In genomic region chr3:15707779-15708178, GRCh38 we compare ENCODE assay signal across 14 cellular contexts.
DNase-seq lines count a peak whose midpoint lies in the region; ATAC-seq and TF ChIP-seq lines count a peak whose summit lies in the region.
"Had no signal": no experiment of that assay in that cellular context is flagged by ENCODE, and none has a peak within 500 bp of the region (broad histone marks: within the 10 kb centered on the region; RNA-seq: fewer than 3 reads in every experiment).

No MANE protein-coding gene starts in this region.

- H3K4me3 Mint-ChIP-seq in natural killer cell treated with Interleukin-12 subunit alpha and Interleukin-12 subunit beta and Interleukin-15 and Interleukin-18, amount 100 ng/mL, for 72 hours = no peak overlapping the region
- H3K4me3 Mint-ChIP-seq in natural killer cell = no peak overlapping the region
- H3K4me3 Mint-ChIP-seq in brain = no peak overlapping the region
- H3K4me3 Mint-ChIP-seq in progenitor cell of endocrine pancreas (ENCODE audit: low read depth) = no peak overlapping the region
- no peak overlapping the region for H3K4me3 Mint-ChIP-seq in naive thymus-derived CD8-positive, alpha-beta T cell
- H3K4me3 Mint-ChIP-seq: CD8-positive, alpha-beta memory T cell; HFFc6 had no signal

- intact Hi-C loops in natural killer cell (cut with micrococcal nuclease) = no loop called here

- peaks cover 12 to 23% of the 10 kb centered on the region in 2 donors for H3K4me1 Mint-ChIP-seq in natural killer cell treated with Interleukin-12 subunit alpha and Interleukin-12 subunit beta and Interleukin-15 and Interleukin-18, amount 100 ng/mL, for 72 hours (ENCODE audit: low read depth in 2 of 2)
- H3K4me1 Mint-ChIP-seq in natural killer cell (peaks cover 10 to 13% of the 10 kb centered on the region in 2 donors), brain (peaks cover 11% of the 10 kb centered on the region), progenitor cell of endocrine pancreas (ENCODE audit: low read depth) (no peaks in the 10 kb centered on the region)
- peaks cover 0 to 5% (median 0%) of the 10 kb centered on the region in 4 donors for H3K4me1 Mint-ChIP-seq in naive thymus-derived CD8-positive, alpha-beta T cell
- H3K4me1 Mint-ChIP-seq: CD8-positive, alpha-beta memory T cell had no signal

- H3K27ac Mint-ChIP-seq in natural killer cell treated with Interleukin-12 subunit alpha and Interleukin-12 subunit beta and Interleukin-15 and Interleukin-18, amount 100 ng/mL, for 72 hours = peak overlapping the region; percentile 3 to 42
- H3K27ac Mint-ChIP-seq in natural killer cell (peak overlapping the region in 1 of 2 donors; percentile 15), brain (peak overlapping the region in 3 of 5 experiments; percentile 9 to 70 (median 59)), progenitor cell of endocrine pancreas (peak overlapping the region; percentile 26)
- H3K27ac Mint-ChIP-seq in naive thymus-derived CD8-positive, alpha-beta T cell = no peak overlapping the region
- H3K27ac Mint-ChIP-seq: CD8-positive, alpha-beta memory T cell; HFFc6 had no signal

- H3K27me3 Mint-ChIP-seq in natural killer cell treated with Interleukin-12 subunit alpha and Interleukin-12 subunit beta and Interleukin-15 and Interleukin-18, amount 100 ng/mL, for 72 hours = no peaks in the 10 kb centered on the region
- no peaks in the 10 kb centered on the region for H3K27me3 Mint-ChIP-seq in natural killer cell (ENCODE audit: low read depth in 2 of 2)
- H3K27me3 Mint-ChIP-seq in brain = no peaks in the 10 kb centered on the region
- H3K27me3 Mint-ChIP-seq in progenitor cell of endocrine pancreas = no peaks in the 10 kb centered on the region
- H3K27me3 Mint-ChIP-seq in naive thymus-derived CD8-positive, alpha-beta T cell = no peaks in the 10 kb centered on the region
- H3K27me3 Mint-ChIP-seq: CD8-positive, alpha-beta memory T cell had no signal

- H3K9me3 Mint-ChIP-seq in natural killer cell treated with Interleukin-12 subunit alpha and Interleukin-12 subunit beta and Interleukin-15 and Interleukin-18, amount 100 ng/mL, for 72 hours = no peaks in the 10 kb centered on the region
- no peaks in the 10 kb centered on the region for H3K9me3 Mint-ChIP-seq in natural killer cell
- no peaks in the 10 kb centered on the region for H3K9me3 Mint-ChIP-seq in brain
- H3K9me3 Mint-ChIP-seq in progenitor cell of endocrine pancreas (ENCODE audit: low read depth) = no peaks in the 10 kb centered on the region
- peaks cover 0 to 7% (median 0%) of the 10 kb centered on the region in 9 donors for H3K9me3 Mint-ChIP-seq in naive thymus-derived CD8-positive, alpha-beta T cell
- H3K9me3 Mint-ChIP-seq: HFFc6 had no signal

- ATAC-seq in natural killer cell treated with Interleukin-12 subunit alpha and Interleukin-12 subunit beta and Interleukin-15 and Interleukin-18, amount 100 ng/mL, for 72 hours = no peak
- no peak for ATAC-seq in natural killer cell
- ATAC-seq in naive thymus-derived CD8-positive, alpha-beta T cell = no peak
- ATAC-seq: A549 had no signal

- TF ChIP-seq CTCF in natural killer cell (IDR thresholded peaks at IDR 0.05) (no peak), brain (conservative IDR thresholded peaks at IDR 0.05) (no peak), progenitor cell of endocrine pancreas (IDR thresholded peaks at IDR 0.05; ENCODE audit: unreplicated experiment) (no peak)

- DNase-seq in natural killer cell treated with Interleukin-12 subunit alpha and Interleukin-12 subunit beta and Interleukin-15 and Interleukin-18, amount 100 ng/mL, for 72 hours (ENCODE audit: low spot score) = no peak
- no peak for DNase-seq in natural killer cell
- no peak for DNase-seq in progenitor cell of endocrine pancreas (ENCODE audit: low spot score, unreplicated experiment)
- DNase-seq in HK-2 (ENCODE audit: unreplicated experiment) = no peak
- DNase-seq in pons (ENCODE audit: low spot score) = no peak
- no peak for DNase-seq in naive thymus-derived CD8-positive, alpha-beta T cell
- DNase-seq: Caco-2; CD8-positive, alpha-beta memory T cell; DND-41; GDM1; HCEC 1CT; HFFc6 had no signal

- peaks cover 23% of the 10 kb centered on the region for H3K36me3 Mint-ChIP-seq in natural killer cell treated with Interleukin-12 subunit alpha and Interleukin-12 subunit beta and Interleukin-15 and Interleukin-18, amount 100 ng/mL, for 72 hours
- H3K36me3 Mint-ChIP-seq in natural killer cell = peaks cover 10% of the 10 kb centered on the region
- H3K36me3 Mint-ChIP-seq in brain = peaks cover 64% of the 10 kb centered on the region
- peaks cover 23% of the 10 kb centered on the region for H3K36me3 Mint-ChIP-seq in progenitor cell of endocrine pancreas (ENCODE audit: insufficient read depth)
- peaks cover 31 to 72% (median 56%) of the 10 kb centered on the region in 3 donors for H3K36me3 Mint-ChIP-seq in naive thymus-derived CD8-positive, alpha-beta T cell

- POLR2A ChIA-PET in naive thymus-derived CD8-positive, alpha-beta T cell (lab: Charles Lee) = no interaction called here

Comparison
In these comparisons a context has a peak if more than half of its experiments do, and no peak if none do; other contexts are left out.
1. H3K27ac Mint-ChIP-seq: peak in natural killer cell treated with Interleukin-12 subunit alpha and Interleukin-12 subunit beta and Interleukin-15 and Interleukin-18, amount 100 ng/mL, for 72 hours (2 of 2), brain (3 of 5) and progenitor cell of endocrine pancreas (single experiment); none in naive thymus-derived CD8-positive, alpha-beta T cell (0 of 10).